Comparison of ENCODE assay signal across 1 cellular context in the genomic region with DNA sequence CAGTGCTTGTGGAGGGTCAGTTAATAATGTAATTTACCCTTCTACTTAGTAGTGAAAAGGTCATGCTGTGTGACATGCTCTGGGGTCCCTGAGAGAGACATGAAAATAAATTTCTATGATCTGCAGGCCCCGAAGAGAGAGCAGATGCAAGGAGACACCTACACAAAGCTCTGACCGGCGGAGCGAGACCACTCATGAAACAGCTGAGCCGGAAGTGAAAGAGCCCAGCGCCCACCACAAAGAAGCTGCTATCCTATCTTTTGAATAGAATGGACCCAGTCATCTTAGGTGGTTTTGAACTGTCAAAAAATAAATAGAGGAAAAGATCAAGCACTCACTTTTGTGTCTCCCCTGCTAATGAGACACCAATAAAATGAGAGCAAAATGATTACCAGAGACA.
TF ChIP-seq lines count a peak whose summit lies in the region.

No MANE protein-coding gene starts in this region.

TF ChIP-seq in GM12878, 131 proteins besides CTCF, POLR2A, EP300 and RAD21 (continued from another document and continues in another):
- TF ChIP-seq, protein P1, sequence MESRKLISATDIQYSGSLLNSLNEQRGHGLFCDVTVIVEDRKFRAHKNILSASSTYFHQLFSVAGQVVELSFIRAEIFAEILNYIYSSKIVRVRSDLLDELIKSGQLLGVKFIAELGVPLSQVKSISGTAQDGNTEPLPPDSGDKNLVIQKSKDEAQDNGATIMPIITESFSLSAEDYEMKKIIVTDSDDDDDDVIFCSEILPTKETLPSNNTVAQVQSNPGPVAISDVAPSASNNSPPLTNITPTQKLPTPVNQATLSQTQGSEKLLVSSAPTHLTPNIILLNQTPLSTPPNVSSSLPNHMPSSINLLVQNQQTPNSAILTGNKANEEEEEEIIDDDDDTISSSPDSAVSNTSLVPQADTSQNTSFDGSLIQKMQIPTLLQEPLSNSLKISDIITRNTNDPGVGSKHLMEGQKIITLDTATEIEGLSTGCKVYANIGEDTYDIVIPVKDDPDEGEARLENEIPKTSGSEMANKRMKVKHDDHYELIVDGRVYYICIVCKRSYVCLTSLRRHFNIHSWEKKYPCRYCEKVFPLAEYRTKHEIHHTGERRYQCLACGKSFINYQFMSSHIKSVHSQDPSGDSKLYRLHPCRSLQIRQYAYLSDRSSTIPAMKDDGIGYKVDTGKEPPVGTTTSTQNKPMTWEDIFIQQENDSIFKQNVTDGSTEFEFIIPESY (IDR thresholded peaks at IDR 0.05) = no peak
- TF ChIP-seq SREBF1 (IDR thresholded peaks at IDR 0.05; ENCODE audit: low read length) = no peak
- TF ChIP-seq KDM1A (IDR thresholded peaks at IDR 0.05; ENCODE audit: borderline replicate concordance) = no peak
- peak; percentile 74 to 78; a peak in 3 of 4 replicates for TF ChIP-seq IKZF2 (IDR thresholded peaks at IDR 0.05)
- no peak for TF ChIP-seq HDAC6 (IDR thresholded peaks at IDR 0.05; ENCODE audit: unreplicated experiment)
- no peak for TF ChIP-seq ZSCAN29 (IDR thresholded peaks at IDR 0.05)
- TF ChIP-seq, protein P2, sequence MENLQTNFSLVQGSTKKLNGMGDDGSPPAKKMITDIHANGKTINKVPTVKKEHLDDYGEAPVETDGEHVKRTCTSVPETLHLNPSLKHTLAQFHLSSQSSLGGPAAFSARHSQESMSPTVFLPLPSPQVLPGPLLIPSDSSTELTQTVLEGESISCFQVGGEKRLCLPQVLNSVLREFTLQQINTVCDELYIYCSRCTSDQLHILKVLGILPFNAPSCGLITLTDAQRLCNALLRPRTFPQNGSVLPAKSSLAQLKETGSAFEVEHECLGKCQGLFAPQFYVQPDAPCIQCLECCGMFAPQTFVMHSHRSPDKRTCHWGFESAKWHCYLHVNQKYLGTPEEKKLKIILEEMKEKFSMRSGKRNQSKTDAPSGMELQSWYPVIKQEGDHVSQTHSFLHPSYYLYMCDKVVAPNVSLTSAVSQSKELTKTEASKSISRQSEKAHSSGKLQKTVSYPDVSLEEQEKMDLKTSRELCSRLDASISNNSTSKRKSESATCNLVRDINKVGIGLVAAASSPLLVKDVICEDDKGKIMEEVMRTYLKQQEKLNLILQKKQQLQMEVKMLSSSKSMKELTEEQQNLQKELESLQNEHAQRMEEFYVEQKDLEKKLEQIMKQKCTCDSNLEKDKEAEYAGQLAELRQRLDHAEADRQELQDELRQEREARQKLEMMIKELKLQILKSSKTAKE (IDR thresholded peaks at IDR 0.05; ENCODE audit: low read depth, poor library complexity, severe bottlenecking) = no peak
- TF ChIP-seq TAF1 (IDR thresholded peaks at IDR 0.05; ENCODE audit: borderline replicate concordance, low read depth, low read length) = no peak
- TF ChIP-seq, protein P3, sequence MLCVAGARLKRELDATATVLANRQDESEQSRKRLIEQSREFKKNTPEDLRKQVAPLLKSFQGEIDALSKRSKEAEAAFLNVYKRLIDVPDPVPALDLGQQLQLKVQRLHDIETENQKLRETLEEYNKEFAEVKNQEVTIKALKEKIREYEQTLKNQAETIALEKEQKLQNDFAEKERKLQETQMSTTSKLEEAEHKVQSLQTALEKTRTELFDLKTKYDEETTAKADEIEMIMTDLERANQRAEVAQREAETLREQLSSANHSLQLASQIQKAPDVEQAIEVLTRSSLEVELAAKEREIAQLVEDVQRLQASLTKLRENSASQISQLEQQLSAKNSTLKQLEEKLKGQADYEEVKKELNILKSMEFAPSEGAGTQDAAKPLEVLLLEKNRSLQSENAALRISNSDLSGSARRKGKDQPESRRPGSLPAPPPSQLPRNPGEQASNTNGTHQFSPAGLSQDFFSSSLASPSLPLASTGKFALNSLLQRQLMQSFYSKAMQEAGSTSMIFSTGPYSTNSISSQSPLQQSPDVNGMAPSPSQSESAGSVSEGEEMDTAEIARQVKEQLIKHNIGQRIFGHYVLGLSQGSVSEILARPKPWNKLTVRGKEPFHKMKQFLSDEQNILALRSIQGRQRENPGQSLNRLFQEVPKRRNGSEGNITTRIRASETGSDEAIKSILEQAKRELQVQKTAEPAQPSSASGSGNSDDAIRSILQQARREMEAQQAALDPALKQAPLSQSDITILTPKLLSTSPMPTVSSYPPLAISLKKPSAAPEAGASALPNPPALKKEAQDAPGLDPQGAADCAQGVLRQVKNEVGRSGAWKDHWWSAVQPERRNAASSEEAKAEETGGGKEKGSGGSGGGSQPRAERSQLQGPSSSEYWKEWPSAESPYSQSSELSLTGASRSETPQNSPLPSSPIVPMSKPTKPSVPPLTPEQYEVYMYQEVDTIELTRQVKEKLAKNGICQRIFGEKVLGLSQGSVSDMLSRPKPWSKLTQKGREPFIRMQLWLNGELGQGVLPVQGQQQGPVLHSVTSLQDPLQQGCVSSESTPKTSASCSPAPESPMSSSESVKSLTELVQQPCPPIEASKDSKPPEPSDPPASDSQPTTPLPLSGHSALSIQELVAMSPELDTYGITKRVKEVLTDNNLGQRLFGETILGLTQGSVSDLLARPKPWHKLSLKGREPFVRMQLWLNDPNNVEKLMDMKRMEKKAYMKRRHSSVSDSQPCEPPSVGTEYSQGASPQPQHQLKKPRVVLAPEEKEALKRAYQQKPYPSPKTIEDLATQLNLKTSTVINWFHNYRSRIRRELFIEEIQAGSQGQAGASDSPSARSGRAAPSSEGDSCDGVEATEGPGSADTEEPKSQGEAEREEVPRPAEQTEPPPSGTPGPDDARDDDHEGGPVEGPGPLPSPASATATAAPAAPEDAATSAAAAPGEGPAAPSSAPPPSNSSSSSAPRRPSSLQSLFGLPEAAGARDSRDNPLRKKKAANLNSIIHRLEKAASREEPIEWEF (IDR thresholded peaks at IDR 0.05; ENCODE audit: insufficient replicate concordance, low read depth, low read length) = no peak
- peak; percentile 36; the same call in 1 of the 2 replicates for TF ChIP-seq CBFB (IDR thresholded peaks at IDR 0.05; ENCODE audit: low read depth)
- 0 out of 3 replicates have a peak, but pooled peaks have one; percentile 19 for TF ChIP-seq POU2F2 (IDR thresholded peaks at IDR 0.05; ENCODE audit: borderline replicate concordance, low read depth, low read length)
- no peak for TF ChIP-seq TBL1XR1 (IDR thresholded peaks at IDR 0.05; ENCODE audit: low read depth, low read length)
- TF ChIP-seq ATF3 (IDR thresholded peaks at IDR 0.05; ENCODE audit: borderline replicate concordance, extremely low read depth, low read depth, low read length) = no peak
- TF ChIP-seq, protein P4, sequence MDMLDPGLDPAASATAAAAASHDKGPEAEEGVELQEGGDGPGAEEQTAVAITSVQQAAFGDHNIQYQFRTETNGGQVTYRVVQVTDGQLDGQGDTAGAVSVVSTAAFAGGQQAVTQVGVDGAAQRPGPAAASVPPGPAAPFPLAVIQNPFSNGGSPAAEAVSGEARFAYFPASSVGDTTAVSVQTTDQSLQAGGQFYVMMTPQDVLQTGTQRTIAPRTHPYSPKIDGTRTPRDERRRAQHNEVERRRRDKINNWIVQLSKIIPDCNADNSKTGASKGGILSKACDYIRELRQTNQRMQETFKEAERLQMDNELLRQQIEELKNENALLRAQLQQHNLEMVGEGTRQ (IDR thresholded peaks at IDR 0.05; ENCODE audit: borderline replicate concordance, low read depth, low read length) = no peak
- TF ChIP-seq CHD2 (IDR thresholded peaks at IDR 0.05; ENCODE audit: borderline replicate concordance, low read depth, low read length) = no peak
- TF ChIP-seq PKNOX1 (IDR thresholded peaks at IDR 0.05) = no peak
- peak; percentile 50; the same call in 1 of the 2 replicates for TF ChIP-seq ZNF217 (IDR thresholded peaks at IDR 0.05)
- TF ChIP-seq FOXK2 (IDR thresholded peaks at IDR 0.05) = no peak
- no peak for TF ChIP-seq REST (IDR thresholded peaks at IDR 0.05; ENCODE audit: low read depth, low read length)
- no peak for TF ChIP-seq FOS (IDR thresholded peaks at IDR 0.05; ENCODE audit: borderline replicate concordance, extremely low read depth, insufficient read length)
- TF ChIP-seq TCF3 (IDR thresholded peaks at IDR 0.05; ENCODE audit: borderline replicate concordance, insufficient read depth, low read depth, low read length) = peak; percentile 62; the same call in 1 of the 2 replicates
- TF ChIP-seq NBN (IDR thresholded peaks at IDR 0.05) = peak; percentile 66
- TF ChIP-seq HCFC1 (IDR thresholded peaks at IDR 0.05; ENCODE audit: low read length) = no peak
- no peak for TF ChIP-seq ZNF274 (IDR thresholded peaks at IDR 0.05; ENCODE audit: insufficient read depth, insufficient read length)
- TF ChIP-seq HSF1 (IDR thresholded peaks at IDR 0.05; ENCODE audit: low read depth, low read length) = no peak
- no peak for TF ChIP-seq NRF1 (conservative IDR thresholded peaks at IDR 0.05; ENCODE audit: low read depth, low read length)
- TF ChIP-seq, protein P5, sequence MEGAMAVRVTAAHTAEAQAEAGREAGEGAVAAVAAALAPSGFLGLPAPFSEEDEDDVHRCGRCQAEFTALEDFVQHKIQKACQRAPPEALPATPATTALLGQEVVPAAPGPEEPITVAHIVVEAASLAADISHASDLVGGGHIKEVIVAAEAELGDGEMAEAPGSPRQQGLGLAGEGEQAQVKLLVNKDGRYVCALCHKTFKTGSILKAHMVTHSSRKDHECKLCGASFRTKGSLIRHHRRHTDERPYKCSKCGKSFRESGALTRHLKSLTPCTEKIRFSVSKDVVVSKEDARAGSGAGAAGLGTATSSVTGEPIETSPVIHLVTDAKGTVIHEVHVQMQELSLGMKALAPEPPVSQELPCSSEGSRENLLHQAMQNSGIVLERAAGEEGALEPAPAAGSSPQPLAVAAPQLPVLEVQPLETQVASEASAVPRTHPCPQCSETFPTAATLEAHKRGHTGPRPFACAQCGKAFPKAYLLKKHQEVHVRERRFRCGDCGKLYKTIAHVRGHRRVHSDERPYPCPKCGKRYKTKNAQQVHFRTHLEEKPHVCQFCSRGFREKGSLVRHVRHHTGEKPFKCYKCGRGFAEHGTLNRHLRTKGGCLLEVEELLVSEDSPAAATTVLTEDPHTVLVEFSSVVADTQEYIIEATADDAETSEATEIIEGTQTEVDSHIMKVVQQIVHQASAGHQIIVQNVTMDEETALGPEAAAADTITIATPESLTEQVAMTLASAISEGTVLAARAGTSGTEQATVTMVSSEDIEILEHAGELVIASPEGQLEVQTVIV (IDR thresholded peaks at IDR 0.05; ENCODE audit: borderline replicate concordance, partially characterized antibody) = no peak
- TF ChIP-seq YBX1 (IDR thresholded peaks at IDR 0.05) = no peak
- no peak for TF ChIP-seq ESRRA (IDR thresholded peaks at IDR 0.05; ENCODE audit: low read length)
- no peak for TF ChIP-seq CHD1 (IDR thresholded peaks at IDR 0.05; ENCODE audit: low read depth, low read length)
- TF ChIP-seq SPI1 (IDR thresholded peaks at IDR 0.05; ENCODE audit: borderline replicate concordance, insufficient read depth, low read depth, low read length) = peak; percentile 64; the same call in 1 of the 2 replicates
- no peak for TF ChIP-seq SMC3 (IDR thresholded peaks at IDR 0.05; ENCODE audit: borderline replicate concordance, low read length)
- TF ChIP-seq CBX5 (IDR thresholded peaks at IDR 0.05; ENCODE audit: low read depth) = peak; percentile 95
- TF ChIP-seq GATAD2B (conservative IDR thresholded peaks at IDR 0.05; ENCODE audit: low read depth) = peak; percentile 58
- peak; percentile 93 for TF ChIP-seq RUNX3 (IDR thresholded peaks at IDR 0.05; ENCODE audit: low read length)
- no peak for TF ChIP-seq IRF3 (IDR thresholded peaks at IDR 0.05)
- TF ChIP-seq BMI1 (IDR thresholded peaks at IDR 0.05; ENCODE audit: borderline replicate concordance) = peak; percentile 44; the same call in 1 of the 2 replicates
